In the genomic region with DNA sequence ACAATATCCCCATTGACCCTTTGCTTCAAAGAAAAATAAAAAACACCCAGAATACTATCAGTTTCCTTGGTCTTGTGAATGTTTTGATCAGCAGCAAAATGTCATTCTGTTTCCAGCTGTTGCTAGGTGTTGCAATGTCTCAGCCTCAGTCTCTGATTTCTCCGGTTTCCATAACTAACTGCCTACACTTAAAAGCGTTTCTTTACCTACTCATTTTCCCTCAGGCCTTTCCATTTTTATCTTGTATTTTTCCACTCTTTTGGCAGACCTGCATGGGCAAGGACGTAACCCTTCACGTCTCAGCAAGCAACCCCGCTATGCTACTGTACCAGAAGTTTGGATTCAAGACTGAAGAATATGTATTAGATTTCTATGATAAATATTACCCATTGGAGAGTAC, we compare ENCODE assay signal across 18 cellular contexts. TPM values are rescaled to one million over a fixed set of nuclear protein-coding genes. Genes with fewer than 3 reads are reported as not detected.
DNase-seq lines count a peak whose midpoint lies in the region; ATAC-seq and TF ChIP-seq lines count a peak whose summit lies in the region.
"Had no signal": no experiment of that assay in that cellular context is flagged by ENCODE, and none has a peak within 500 bp of the region (broad histone marks: within the 10 kb centered on the region; RNA-seq: fewer than 3 reads in every experiment).

No MANE protein-coding gene starts in this region.

- H4K91ac ChIP-seq in trophoblast cell (ENCODE audit: low read depth, low read length) = no peak overlapping the region

- H3K4me1 ChIP-seq in breast epithelium (no peaks in the 10 kb centered on the region), trophoblast cell (ENCODE audit: control insufficient read depth in 1 of 2, insufficient read depth in 2 of 2, low read length in 2 of 2) (peaks cover 0 to 3% of the 10 kb centered on the region in 2 experiments)

- H2AK5ac ChIP-seq in trophoblast cell (ENCODE audit: low read length) = no peak overlapping the region

- H3K79me2 ChIP-seq in trophoblast cell (ENCODE audit: control insufficient read depth, insufficient read depth, low read length, poor library complexity) = no peaks in the 10 kb centered on the region

- peak; percentile 6 for DNase-seq in LHCN-M2 (ENCODE audit: low read depth)
- DNase-seq in breast epithelium (ENCODE audit: low spot score in 2 of 2) = no peak
- peak; percentile 5 for DNase-seq in fibroblast of peridontal ligament (ENCODE audit: extremely low read depth)
- peak; percentile 89 to 99 for DNase-seq in trophoblast cell
- DNase-seq in SHP77 (lab: John Stamatoyannopoulos, UW) = no peak
- no peak for DNase-seq in NK-92 (lab: John Stamatoyannopoulos, UW; ENCODE audit: unreplicated experiment)
- no peak for DNase-seq in immature natural killer cell
- DNase-seq: C1 segment of cervical spinal cord, DMS79 treated with DMSO at 0.1 percent for 48 hours, HFFc6, MG63, NCI-H1092, NCI-H146, NCI-H2227 treated with DMSO at 0.1 percent for 48 hours, NCI-H524 had no signal

- H3K18ac ChIP-seq in trophoblast cell (ENCODE audit: low read length) = no peak overlapping the region

- no peaks in the 10 kb centered on the region for H3K79me1 ChIP-seq in trophoblast cell (ENCODE audit: low read length)

- ATAC-seq in HG03439 (IDR thresholded peaks at IDR 0.05; ENCODE audit: unreplicated experiment) = no peak
- ATAC-seq: Panc1 had no signal

- H3K4me1 Mint-ChIP-seq in immature natural killer cell = no peaks in the 10 kb centered on the region

- H3K36me3 ChIP-seq in breast epithelium (no peaks in the 10 kb centered on the region), trophoblast cell (ENCODE audit: control insufficient read depth in 1 of 2, insufficient read depth in 2 of 2, low read length in 2 of 2) (peaks cover 18 to 36% of the 10 kb centered on the region in 2 experiments)
- H3K36me3 ChIP-seq: MG63 had no signal

- H3K9me3 ChIP-seq in breast epithelium (no peaks in the 10 kb centered on the region), trophoblast cell (ENCODE audit: insufficient read depth, low read depth, low read length) (no peaks in the 10 kb centered on the region)
- H3K9me3 ChIP-seq: MG63 had no signal

- H2BK12ac ChIP-seq in trophoblast cell (ENCODE audit: low read length) = no peak overlapping the region

- H4K8ac ChIP-seq in trophoblast cell (ENCODE audit: low read depth, low read length) = no peak overlapping the region

- H3K9ac ChIP-seq in trophoblast cell (ENCODE audit: low read length) = no peak overlapping the region
- H3K9ac ChIP-seq: KMS-11 had no signal

- H3K27ac Mint-ChIP-seq in immature natural killer cell = peak overlapping the region in 1 of 6 donors; percentile 5
- H3K27ac Mint-ChIP-seq: HFFc6 had no signal

- TF ChIP-seq POLR2A in breast epithelium (IDR thresholded peaks at IDR 0.05) = no peak

- no peak overlapping the region for H3K23ac ChIP-seq in trophoblast cell (ENCODE audit: low read length)

- H3K27me3 Mint-ChIP-seq in immature natural killer cell (ENCODE audit: low read depth in 3 of 3) = peaks cover 0 to 2% (median 0%) of the 10 kb centered on the region in 3 donors

- H3K14ac ChIP-seq in trophoblast cell (ENCODE audit: low read length) = no peak overlapping the region

- H3K27me3 ChIP-seq in breast epithelium (no peaks in the 10 kb centered on the region), trophoblast cell (ENCODE audit: insufficient read depth, low read length) (no peaks in the 10 kb centered on the region)
- H3K27me3 ChIP-seq: MG63 had no signal

- no CpG with 5 or more reads among the region's 5 CpGs for WGBS in trophoblast cell (ENCODE audit: extremely low coverage, insufficient coverage, insufficient read length)

- TF ChIP-seq CTCF in breast epithelium (IDR thresholded peaks at IDR 0.05) = no peak

- H2AFZ ChIP-seq in trophoblast cell (ENCODE audit: insufficient read depth, low read length, poor library complexity) = no peak overlapping the region

- H3K9me3 Mint-ChIP-seq in immature natural killer cell = no peaks in the 10 kb centered on the region
- H3K9me3 Mint-ChIP-seq: HFFc6 had no signal

- H3K36me3 Mint-ChIP-seq in immature natural killer cell = peaks cover 25 to 67% (median 33%) of the 10 kb centered on the region in 3 donors

- H3K27ac ChIP-seq in breast epithelium (peak overlapping the region; percentile 45 to 55), trophoblast cell (ENCODE audit: low read depth, low read length) (no peak overlapping the region)
- H3K27ac ChIP-seq: KMS-11 had no signal

- no peak overlapping the region for H3K4ac ChIP-seq in trophoblast cell (ENCODE audit: low read depth, low read length)

- H3K4me3 ChIP-seq in breast epithelium = no peak overlapping the region
- H3K4me3 ChIP-seq in trophoblast cell (ENCODE audit: low read depth, low read length) = no peak overlapping the region
- H3K4me3 ChIP-seq: MG63 had no signal

- H2BK120ac ChIP-seq in trophoblast cell (ENCODE audit: insufficient read depth, low read length, poor library complexity) = no peak overlapping the region

- intact Hi-C loops in breast epithelium (cut with DNase I; ENCODE audit: low total_unique reads) = no loop called here

- no peak overlapping the region for H3K4me3 Mint-ChIP-seq in immature natural killer cell
- H3K4me3 Mint-ChIP-seq: HFFc6 had no signal

- no peak overlapping the region for H2BK5ac ChIP-seq in trophoblast cell (ENCODE audit: low read depth, low read length, poor library complexity)

- no peak overlapping the region for H3K4me2 ChIP-seq in trophoblast cell (ENCODE audit: low read length)
- H3K4me2 ChIP-seq: KMS-11 had no signal

- no peak overlapping the region for H4K12ac ChIP-seq in trophoblast cell (ENCODE audit: low read depth, low read length)

RNA-seq across cellular contexts. Expression of a gene that starts 49.4 kb away (rescaled TPM):
- 18.2 and 19.2 TPM in 2 replicates for total RNA-seq in LHCN-M2 (2014; rRNA removed)
- 7.7 TPM for polyA plus RNA-seq in LHCN-M2 (2012)
- total RNA-seq in breast epithelium = 10 to 100 TPM; 11.1 to 17.4 (median 14.9) TPM
- 16.9 and 17.9 TPM in 2 replicates for polyA plus RNA-seq in trophoblast cell (2013)
- 10 to 100 TPM in 2 of 3 donors, 1 to 10 TPM in 1; 7.0 to 20.6 (median 10.5) TPM for polyA plus RNA-seq in immature natural killer cell

RNA-seq across cellular contexts. Expression of a gene that starts 49.4 kb away (rescaled TPM):
- 19.9 and 24.0 TPM in 2 replicates for total RNA-seq in LHCN-M2 (2014; rRNA removed)
- 8.2 TPM for polyA plus RNA-seq in LHCN-M2 (2012)
- 10 to 100 TPM; 12.3 to 13.8 (median 13.6) TPM for total RNA-seq in breast epithelium
- polyA plus RNA-seq in trophoblast cell (2013) = 12.2 and 12.9 TPM in 2 replicates
- 10 to 100 TPM; 22.8 to 42.4 (median 24.9) TPM for polyA plus RNA-seq in immature natural killer cell

Comparison
In these comparisons a context has a peak if more than half of its experiments do, and no peak if none do; other contexts are left out.
1. DNase-seq: peak in LHCN-M2 (single experiment), fibroblast of peridontal ligament (single experiment) and trophoblast cell (2 of 2); none in breast epithelium (0 of 2), SHP77 (0 of 2), NK-92 (single experiment) and immature natural killer cell (0 of 3).